8 cellular contexts compared by ENCODE assay signal in the genomic region with DNA sequence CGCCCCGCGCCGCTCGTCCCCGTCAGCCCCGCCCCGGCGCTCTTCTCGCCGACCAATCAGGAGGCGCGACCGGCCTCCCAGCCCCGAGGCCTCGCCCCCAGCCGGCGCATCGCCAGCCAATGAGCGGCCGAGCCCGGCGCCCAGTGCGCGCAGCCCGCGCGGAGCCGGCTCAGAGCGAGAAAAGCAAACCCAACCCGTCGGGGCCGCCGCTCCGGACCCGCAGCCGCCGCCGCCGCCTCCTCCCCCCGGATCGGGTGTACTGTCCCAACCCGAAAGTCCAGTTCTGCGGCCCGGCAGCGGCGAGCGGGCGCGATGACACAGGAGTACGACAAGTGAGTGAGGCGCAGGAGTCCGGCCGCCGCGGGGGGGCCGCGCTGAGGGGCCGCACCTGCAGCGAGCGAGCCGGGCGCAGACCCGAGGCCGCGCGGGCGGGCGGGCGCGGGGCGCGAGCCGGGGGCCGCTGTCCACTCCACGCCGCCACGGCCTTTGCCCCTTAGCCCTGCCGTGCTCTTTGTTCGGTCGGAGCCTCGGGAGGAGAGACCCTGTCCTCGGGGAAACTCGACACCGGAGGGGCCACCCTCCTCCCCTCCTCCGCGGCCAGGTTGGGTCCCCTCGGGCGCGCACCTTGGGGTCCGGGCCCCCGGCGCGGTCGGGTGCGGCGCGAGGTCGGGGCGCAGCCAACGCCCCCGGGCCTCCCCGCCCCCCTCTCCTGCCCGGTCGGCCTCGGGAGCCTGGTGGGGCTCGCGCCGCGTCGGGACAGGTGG. TPM values are rescaled to one million over a fixed set of nuclear protein-coding genes. Genes with fewer than 3 reads are reported as not detected.
DNase-seq lines count a peak whose midpoint lies in the region; ATAC-seq and TF ChIP-seq lines count a peak whose summit lies in the region.

A gene with protein sequence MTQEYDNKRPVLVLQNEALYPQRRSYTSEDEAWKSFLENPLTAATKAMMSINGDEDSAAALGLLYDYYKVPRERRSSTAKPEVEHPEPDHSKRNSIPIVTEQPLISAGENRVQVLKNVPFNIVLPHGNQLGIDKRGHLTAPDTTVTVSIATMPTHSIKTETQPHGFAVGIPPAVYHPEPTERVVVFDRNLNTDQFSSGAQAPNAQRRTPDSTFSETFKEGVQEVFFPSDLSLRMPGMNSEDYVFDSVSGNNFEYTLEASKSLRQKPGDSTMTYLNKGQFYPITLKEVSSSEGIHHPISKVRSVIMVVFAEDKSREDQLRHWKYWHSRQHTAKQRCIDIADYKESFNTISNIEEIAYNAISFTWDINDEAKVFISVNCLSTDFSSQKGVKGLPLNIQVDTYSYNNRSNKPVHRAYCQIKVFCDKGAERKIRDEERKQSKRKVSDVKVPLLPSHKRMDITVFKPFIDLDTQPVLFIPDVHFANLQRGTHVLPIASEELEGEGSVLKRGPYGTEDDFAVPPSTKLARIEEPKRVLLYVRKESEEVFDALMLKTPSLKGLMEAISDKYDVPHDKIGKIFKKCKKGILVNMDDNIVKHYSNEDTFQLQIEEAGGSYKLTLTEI (plus strand): TSS at position 172 of the 764 bp plus-strand sequence. CDS start 141 bp downstream, at position 313.

- peak within 1 kb of the TSS; percentile 84 for H3K4me3 Mint-ChIP-seq in activated naive CD4-positive, alpha-beta T cell treated with anti-CD3 and anti-CD28 coated beads, Interleukin-2, amount 50 U/mL, for 24 hours

- ATAC-seq in HG02610 (IDR thresholded peaks at IDR 0.05; ENCODE audit: unreplicated experiment), result peak; percentile 98
- peak; percentile 96 for ATAC-seq in omental fat pad (ENCODE audit: low FRiP score)

- H3K36me3 ChIP-seq in SK-N-SH (replicated peaks in 1 of 2; ENCODE audit: control insufficient read depth in 1 of 2, insufficient read depth in 2 of 2, low read length in 1 of 2), result no peaks in the 10 kb centered on the region
- H3K36me3 ChIP-seq in suprapubic skin, result no peaks in the 10 kb centered on the region

- WGBS in SK-N-SH (ENCODE audit: low lambda C conversion rate), result 1% methylated on average over 14 of the region's 111 CpGs
- WGBS in suprapubic skin, result 0% methylated on average over 21 of the region's 111 CpGs

- H3K4me1 ChIP-seq in SK-N-SH (ENCODE audit: control insufficient read depth in 1 of 2, insufficient read depth in 2 of 2, low read depth in 1 of 2, low read length in 1 of 2) (peaks cover 0 to 7% of the 10 kb centered on the region in 2 experiments; a peak in 2 of 4 replicates), suprapubic skin (peaks cover 27% of the 10 kb centered on the region)

- H3K27me3 ChIP-seq in SK-N-SH (ENCODE audit: insufficient read depth) (no peaks in the 10 kb centered on the region), suprapubic skin (no peaks in the 10 kb centered on the region)

- no peaks in the 10 kb centered on the region for H4K20me1 ChIP-seq in SK-N-SH (ENCODE audit: insufficient read depth)

- H3K9me3 ChIP-seq in SK-N-SH, result no peaks in the 10 kb centered on the region
- no peaks in the 10 kb centered on the region for H3K9me3 ChIP-seq in suprapubic skin

- POLR2A ChIA-PET in SK-N-SH (lab: Yijun Ruan, JAX), result no interaction called here

- H3K27ac ChIP-seq in SK-N-SH (ENCODE audit: low read depth in 2 of 2, low read length in 1 of 2) (no peak within 1 kb of the TSS), suprapubic skin (peak within 1 kb of the TSS; percentile 94)

- H3F3A ChIP-seq in SK-N-SH (replicated peaks; ENCODE audit: insufficient read depth), result no peaks in the 10 kb centered on the region

- CTCF ChIA-PET in SK-N-SH (lab: Yijun Ruan, JAX), result interaction anchor here (0.9 to 1.8 kb wide), 6 partner anchors 12 to 181 kb away, joined by 3 to 6 read pairs (median 3); no protein-coding TSS in a partner anchor

- H3K9me2 ChIP-seq in SK-N-SH, result no peaks in the 10 kb centered on the region

- DNase-seq in GM03348 (ENCODE audit: low spot score) (peak; percentile 100), NCI-H1048 (lab: John Stamatoyannopoulos, UW) (peak; percentile 79), SK-N-SH (peak; percentile 100), glomerular visceral epithelial cell (ENCODE audit: extremely low spot score) (peak; percentile 91), omental fat pad (ENCODE audit: low spot score) (peak; percentile 71), suprapubic skin (ENCODE audit: low spot score in 2 of 2) (peak; percentile 92 to 93)

- peaks cover 16% of the 10 kb centered on the region for H3K4me1 Mint-ChIP-seq in activated naive CD4-positive, alpha-beta T cell treated with anti-CD3 and anti-CD28 coated beads, Interleukin-2, amount 50 U/mL, for 24 hours

- H3K27ac Mint-ChIP-seq in activated naive CD4-positive, alpha-beta T cell treated with anti-CD3 and anti-CD28 coated beads, Interleukin-2, amount 50 U/mL, for 24 hours, result peak within 1 kb of the TSS; percentile 6

- TF ChIP-seq CTCF in SK-N-SH (IDR thresholded peaks at IDR 0.05) (no peak), omental fat pad (IDR thresholded peaks at IDR 0.05) (no peak), suprapubic skin (IDR thresholded peaks at IDR 0.05) (no peak)

- no peaks in the 10 kb centered on the region for H3K79me2 ChIP-seq in SK-N-SH (ENCODE audit: insufficient read depth)

- H3K9ac ChIP-seq in SK-N-SH, result no peak within 1 kb of the TSS; the same call in 1 of the 2 replicates

- H3K4me2 ChIP-seq in SK-N-SH, result peak within 1 kb of the TSS; percentile 77

- H3K27me3 Mint-ChIP-seq in activated naive CD4-positive, alpha-beta T cell treated with anti-CD3 and anti-CD28 coated beads, Interleukin-2, amount 50 U/mL, for 24 hours, result peaks cover 24% of the 10 kb centered on the region

- H3K9me3 Mint-ChIP-seq in activated naive CD4-positive, alpha-beta T cell treated with anti-CD3 and anti-CD28 coated beads, Interleukin-2, amount 50 U/mL, for 24 hours, result no peaks in the 10 kb centered on the region

- H3K4me3 ChIP-seq in SK-N-SH (ENCODE audit: low read depth in 2 of 2, low read length in 1 of 2) (peak within 1 kb of the TSS; percentile 71), suprapubic skin (peak within 1 kb of the TSS; percentile 71)

- TF ChIP-seq RAD21 in SK-N-SH (IDR thresholded peaks at IDR 0.05; ENCODE audit: low read length), result no peak

- TF ChIP-seq EP300 in SK-N-SH (IDR thresholded peaks at IDR 0.05; ENCODE audit: borderline replicate concordance in 1 of 2, low read depth in 1 of 2, low read length in 1 of 2) (no peak), suprapubic skin (IDR thresholded peaks at IDR 0.05) (no peak)

- peak; percentile 8 to 26 for TF ChIP-seq POLR2A in suprapubic skin (IDR thresholded peaks at IDR 0.05)

- peak within 1 kb of the TSS; percentile 73; the same call in 1 of the 2 replicates for H2AFZ ChIP-seq in SK-N-SH (ENCODE audit: low read depth)

- no peaks in the 10 kb centered on the region for H3K36me3 Mint-ChIP-seq in activated naive CD4-positive, alpha-beta T cell treated with anti-CD3 and anti-CD28 coated beads, Interleukin-2, amount 50 U/mL, for 24 hours

TF ChIP-seq in SK-N-SH, 30 proteins besides CTCF, POLR2A, EP300 and RAD21:
- TF ChIP-seq RFX5 (IDR thresholded peaks at IDR 0.05; ENCODE audit: low read length) (peak; percentile 57), FOSL2 (IDR thresholded peaks at IDR 0.05; ENCODE audit: borderline replicate concordance, low read depth) (no peak)

RNA-seq across cellular contexts. Expression of the gene that starts here (rescaled TPM):
- 1.0 and 1.6 TPM in 2 replicates for polyA plus RNA-seq in SK-N-SH (2012; rRNA removed)
- polyA plus RNA-seq in SK-N-SH (2012; cell fraction: cytosol; rRNA removed), result 0.75 and 1.0 TPM in 2 replicates
- 2.5 and 4.3 TPM in 2 replicates for polyA plus RNA-seq in SK-N-SH (2012; cell fraction: nucleus; rRNA removed)
- 10 to 100 TPM in 1 of 4 donors, 1 to 10 TPM in 2, under 1 TPM in 1; 0.95 to 15.1 (median 5.1) TPM for total RNA-seq in omental fat pad
- total RNA-seq in suprapubic skin, result 100 to 1,000 TPM; 112 to 233 (median 121) TPM

Comparison
In these comparisons a context has a peak if more than half of its experiments do, and no peak if none do; other contexts are left out.
1. RNA of the gene that starts here (total RNA-seq): 112 to 233 TPM in suprapubic skin; 0.95 to 15.1 TPM in omental fat pad; every median in the first group is over 4 times any median in the second.
2. Peak in every context shown above with its lines, with median percentiles within 50 percentile points of each other: DNase-seq.